In the genomic region with DNA sequence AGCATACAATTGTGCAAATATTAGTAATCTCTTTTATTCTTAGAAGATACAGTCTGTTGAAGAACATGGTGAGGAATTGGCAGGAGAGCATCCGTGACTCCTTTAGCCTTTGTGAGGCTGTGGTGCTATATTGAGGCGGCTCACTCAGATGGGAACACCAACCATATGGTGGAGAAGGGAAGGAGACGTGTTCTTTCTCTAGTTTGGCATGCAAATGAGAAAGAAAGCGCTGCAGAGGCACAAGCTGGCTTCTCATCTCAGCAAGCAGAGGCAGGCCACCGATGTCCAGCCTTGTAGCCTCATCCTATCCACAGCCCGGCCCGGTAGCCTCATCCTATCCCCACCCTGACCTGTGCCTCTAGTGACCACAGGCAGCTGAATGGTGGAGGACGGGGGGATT, we compare ENCODE assay signal across 21 cellular contexts.
A peak's percentile ranks its signal among the peaks of the same experiment; 100 is the strongest.
DNase-seq lines count a peak whose midpoint lies in the region; ATAC-seq and TF ChIP-seq lines count a peak whose summit lies in the region.
"Had no signal": no experiment of that assay in that cellular context is flagged by ENCODE, and none has a peak within 500 bp of the region (broad histone marks: within the 10 kb centered on the region; RNA-seq: fewer than 3 reads in every experiment).

No MANE protein-coding gene starts in this region.

- no peak overlapping the region for H3K4me3 ChIP-seq in lower leg skin (ENCODE audit: low read depth, poor library complexity, severe bottlenecking)
- H3K4me3 ChIP-seq: GM12878, Peyer's patch, stomach had no signal

- no peak overlapping the region for H3K4me3 Mint-ChIP-seq in activated CD4-positive, alpha-beta T cell treated with anti-CD3 and anti-CD28 coated beads, Interleukin-2, amount 10 ng/mL, durations not matched to agents 24 days and 14 days
- H3K4me3 Mint-ChIP-seq in activated CD4-positive, alpha-beta T cell treated with anti-CD3 and anti-CD28 coated beads for 36 hours: no peak overlapping the region
- H3K4me3 Mint-ChIP-seq in T-helper 17 cell (no peak overlapping the region), glutamatergic neuron (ENCODE audit: unreplicated experiment) (no peak overlapping the region), type B pancreatic cell (no peak overlapping the region)
- H3K4me3 Mint-ChIP-seq: activated CD4-positive, alpha-beta memory T cell treated with anti-CD3 and anti-CD28 coated beads for 36 hours; activated naive CD8-positive, alpha-beta T cell treated with anti-CD3 and anti-CD28 coated beads, Interleukin-2, amount 10 ng/mL, durations not matched to agents 7 days and 5 days; central memory CD8-positive, alpha-beta T cell; naive thymus-derived CD8-positive, alpha-beta T cell had no signal

- no peak for DNase-seq in activated CD4-positive, alpha-beta T cell treated with anti-CD3 and anti-CD28 coated beads, Interleukin-2, amount 10 ng/mL, durations not matched to agents 24 days and 14 days
- no peak for DNase-seq in activated CD4-positive, alpha-beta T cell treated with anti-CD3 and anti-CD28 coated beads for 36 hours
- DNase-seq in T-helper 17 cell: no peak
- no peak for DNase-seq in glutamatergic neuron
- no peak for DNase-seq in type B pancreatic cell (ENCODE audit: extremely low spot score, unreplicated experiment)
- no peak for DNase-seq in lower leg skin (ENCODE audit: low spot score in 2 of 2)
- DNase-seq in GM19240 (ENCODE audit: insufficient read length, low spot score): no peak
- no peak for DNase-seq in NCI-H2107 treated with DMSO at 0.1 percent for 48 hours (lab: John Stamatoyannopoulos, UW; ENCODE audit: unreplicated experiment)
- DNase-seq: activated CD8-positive, alpha-beta memory T cell treated with anti-CD3 and anti-CD28 coated beads, Interleukin-2, amount 50 U/mL, for 48 hours; activated naive CD8-positive, alpha-beta T cell treated with anti-CD3 and anti-CD28 coated beads, Interleukin-2, amount 10 ng/mL, durations not matched to agents 7 days and 5 days; KG1; left ventricle myocardium superior; naive thymus-derived CD8-positive, alpha-beta T cell; SIG-M5; stomach; SW 1271 had no signal

- POLR2A ChIA-PET in activated CD4-positive, alpha-beta T cell treated with anti-CD3 and anti-CD28 coated beads for 36 hours (lab: Charles Lee): no interaction called here

- no peaks in the 10 kb centered on the region for H3K9me3 ChIP-seq in T-helper 17 cell (ENCODE audit: control insufficient read depth, low read length, poor library complexity, severe bottlenecking)
- H3K9me3 ChIP-seq: BE2C, Peyer's patch, stomach had no signal

- H3K36me3 Mint-ChIP-seq in activated CD4-positive, alpha-beta T cell treated with anti-CD3 and anti-CD28 coated beads, Interleukin-2, amount 10 ng/mL, durations not matched to agents 24 days and 14 days (ENCODE audit: low read depth): no peaks in the 10 kb centered on the region
- H3K36me3 Mint-ChIP-seq in activated CD4-positive, alpha-beta T cell treated with anti-CD3 and anti-CD28 coated beads for 36 hours (ENCODE audit: low read depth): no peaks in the 10 kb centered on the region
- H3K36me3 Mint-ChIP-seq in T-helper 17 cell (ENCODE audit: low read depth) (peaks cover 5% of the 10 kb centered on the region), glutamatergic neuron (ENCODE audit: unreplicated experiment) (no peaks in the 10 kb centered on the region), type B pancreatic cell (no peaks in the 10 kb centered on the region)
- H3K36me3 Mint-ChIP-seq: activated CD4-positive, alpha-beta memory T cell treated with anti-CD3 and anti-CD28 coated beads for 36 hours; activated naive CD8-positive, alpha-beta T cell treated with anti-CD3 and anti-CD28 coated beads, Interleukin-2, amount 10 ng/mL, durations not matched to agents 7 days and 5 days had no signal

- no peak for TF ChIP-seq POLR2A in lower leg skin (IDR thresholded peaks at IDR 0.05)

- no peak for ATAC-seq in activated CD4-positive, alpha-beta T cell treated with anti-CD3 and anti-CD28 coated beads for 36 hours
- no peak for ATAC-seq in T-helper 17 cell
- ATAC-seq: left ventricle myocardium superior; naive thymus-derived CD8-positive, alpha-beta T cell had no signal

- CTCF ChIA-PET in activated CD4-positive, alpha-beta T cell treated with anti-CD3 and anti-CD28 coated beads for 36 hours (lab: Charles Lee): interaction anchor here (1.9 kb wide), 1 partner anchor 19 kb away, joined by 8 read pairs; no protein-coding TSS in a partner anchor

- intact Hi-C loops in activated CD4-positive, alpha-beta T cell treated with anti-CD3 and anti-CD28 coated beads, Interleukin-2, amount 10 ng/mL, durations not matched to agents 24 days and 14 days (cut with micrococcal nuclease): no loop called here
- intact Hi-C loops in activated CD4-positive, alpha-beta T cell treated with anti-CD3 and anti-CD28 coated beads for 36 hours (cut with DNase I, micrococcal nuclease): loop anchor here in 1 of 2 experiments (5.0 kb wide), 1 partner anchor 45 kb away; no protein-coding TSS in a partner anchor
- intact Hi-C loops in lower leg skin (cut with DNase I; ENCODE audit: low total_unique reads): no loop called here

- 86 to 89% methylated on average over 8 of the region's 8 CpGs for WGBS in lower leg skin, 2 donors

- H3K27ac Mint-ChIP-seq in activated CD4-positive, alpha-beta T cell treated with anti-CD3 and anti-CD28 coated beads, Interleukin-2, amount 10 ng/mL, durations not matched to agents 24 days and 14 days: peak overlapping the region; percentile 45
- no peak overlapping the region for H3K27ac Mint-ChIP-seq in activated CD4-positive, alpha-beta T cell treated with anti-CD3 and anti-CD28 coated beads for 36 hours
- H3K27ac Mint-ChIP-seq in T-helper 17 cell (peak overlapping the region; percentile 96), glutamatergic neuron (ENCODE audit: unreplicated experiment) (peak overlapping the region; percentile 80), type B pancreatic cell (peak overlapping the region; percentile 70)
- H3K27ac Mint-ChIP-seq: activated naive CD8-positive, alpha-beta T cell treated with anti-CD3 and anti-CD28 coated beads, Interleukin-2, amount 10 ng/mL, durations not matched to agents 7 days and 5 days had no signal

- TF ChIP-seq CTCF in glutamatergic neuron (IDR thresholded peaks at IDR 0.05; ENCODE audit: partially characterized antibody, unreplicated experiment) (peak; percentile 8), type B pancreatic cell (conservative IDR thresholded peaks at IDR 0.05) (no peak), lower leg skin (IDR thresholded peaks at IDR 0.05) (no peak)

- peaks cover 57% of the 10 kb centered on the region for H3K4me1 Mint-ChIP-seq in activated CD4-positive, alpha-beta T cell treated with anti-CD3 and anti-CD28 coated beads, Interleukin-2, amount 10 ng/mL, durations not matched to agents 24 days and 14 days
- H3K4me1 Mint-ChIP-seq in activated CD4-positive, alpha-beta T cell treated with anti-CD3 and anti-CD28 coated beads for 36 hours: peaks cover 59% of the 10 kb centered on the region
- H3K4me1 Mint-ChIP-seq in T-helper 17 cell (peaks cover 30% of the 10 kb centered on the region), glutamatergic neuron (ENCODE audit: low read depth, unreplicated experiment) (peaks cover 55% of the 10 kb centered on the region), type B pancreatic cell (ENCODE audit: unreplicated experiment) (peaks cover 27% of the 10 kb centered on the region)

- H3K9me3 Mint-ChIP-seq in activated CD4-positive, alpha-beta T cell treated with anti-CD3 and anti-CD28 coated beads, Interleukin-2, amount 10 ng/mL, durations not matched to agents 24 days and 14 days: no peaks in the 10 kb centered on the region
- no peaks in the 10 kb centered on the region for H3K9me3 Mint-ChIP-seq in activated CD4-positive, alpha-beta T cell treated with anti-CD3 and anti-CD28 coated beads for 36 hours (ENCODE audit: low read depth)
- H3K9me3 Mint-ChIP-seq in glutamatergic neuron (ENCODE audit: unreplicated experiment) (peaks cover 5% of the 10 kb centered on the region), type B pancreatic cell (no peaks in the 10 kb centered on the region)
- H3K9me3 Mint-ChIP-seq: activated CD4-positive, alpha-beta memory T cell treated with anti-CD3 and anti-CD28 coated beads for 36 hours; activated naive CD8-positive, alpha-beta T cell treated with anti-CD3 and anti-CD28 coated beads, Interleukin-2, amount 10 ng/mL, durations not matched to agents 7 days and 5 days; central memory CD8-positive, alpha-beta T cell; naive thymus-derived CD8-positive, alpha-beta T cell had no signal

- H3K27me3 Mint-ChIP-seq in activated CD4-positive, alpha-beta T cell treated with anti-CD3 and anti-CD28 coated beads, Interleukin-2, amount 10 ng/mL, durations not matched to agents 24 days and 14 days: no peaks in the 10 kb centered on the region
- H3K27me3 Mint-ChIP-seq in activated CD4-positive, alpha-beta T cell treated with anti-CD3 and anti-CD28 coated beads for 36 hours: no peaks in the 10 kb centered on the region
- no peaks in the 10 kb centered on the region for H3K27me3 Mint-ChIP-seq in T-helper 17 cell
- H3K27me3 Mint-ChIP-seq in glutamatergic neuron (ENCODE audit: unreplicated experiment): peaks cover 3% of the 10 kb centered on the region
- no peaks in the 10 kb centered on the region for H3K27me3 Mint-ChIP-seq in type B pancreatic cell
- H3K27me3 Mint-ChIP-seq: activated CD4-positive, alpha-beta memory T cell treated with anti-CD3 and anti-CD28 coated beads for 36 hours; activated naive CD8-positive, alpha-beta T cell treated with anti-CD3 and anti-CD28 coated beads, Interleukin-2, amount 10 ng/mL, durations not matched to agents 7 days and 5 days; central memory CD8-positive, alpha-beta T cell; naive thymus-derived CD8-positive, alpha-beta T cell had no signal
